6 cellular contexts compared by ENCODE assay signal in genomic region chr22:18105981-18106380, GRCh38. TPM values are rescaled to one million over a fixed set of nuclear protein-coding genes. Genes with fewer than 3 reads are reported as not detected.
DNase-seq lines count a peak whose midpoint lies in the region; ATAC-seq and TF ChIP-seq lines count a peak whose summit lies in the region.
"Not testable (repeated sequence)": the region's sequence is repeated elsewhere in the genome, so short reads cannot be mapped to it uniquely, and the experiment has no call there.

No MANE protein-coding gene starts in this region.

- H3K4me1 Mint-ChIP-seq in T-helper 17 cell = peaks cover 20% of the 10 kb centered on the region
- H3K4me1 Mint-ChIP-seq in activated T-cell treated with anti-CD3 and anti-CD28 coated beads, Interleukin-2, amount 50 U/mL, for 24 hours (ENCODE audit: low read depth) = peaks cover 73% of the 10 kb centered on the region
- not testable (repeated sequence) for H3K4me1 Mint-ChIP-seq in endothelial cell (ENCODE audit: unreplicated experiment)

- not testable (repeated sequence) for TF ChIP-seq CTCF in GM12864 (IDR thresholded peaks at IDR 0.05; ENCODE audit: low read depth, low read length, missing control alignments); endothelial cell (IDR thresholded peaks at IDR 0.05; ENCODE audit: unreplicated experiment)

- H3K27ac Mint-ChIP-seq in T-helper 17 cell = peak overlapping the region; percentile 71
- peak overlapping the region; percentile 93 for H3K27ac Mint-ChIP-seq in activated T-cell treated with anti-CD3 and anti-CD28 coated beads, Interleukin-2, amount 50 U/mL, for 24 hours
- H3K27ac Mint-ChIP-seq in activated naive CD4-positive, alpha-beta T cell treated with anti-CD3 and anti-CD28 coated beads, Interleukin-2, amount 50 U/mL, for 72 hours = peak overlapping the region; percentile 81 to 87
- not testable (repeated sequence) for H3K27ac Mint-ChIP-seq in endothelial cell (ENCODE audit: unreplicated experiment)

- not testable (repeated sequence) for ATAC-seq in T-helper 17 cell; activated naive CD4-positive, alpha-beta T cell treated with anti-CD3 and anti-CD28 coated beads, Interleukin-2, amount 50 U/mL, for 72 hours

- H3K27me3 Mint-ChIP-seq in T-helper 17 cell (peaks cover 34% of the 10 kb centered on the region), endothelial cell (ENCODE audit: unreplicated experiment) (peaks cover 12% of the 10 kb centered on the region)
- peaks cover 33% of the 10 kb centered on the region for H3K27me3 Mint-ChIP-seq in activated T-cell treated with anti-CD3 and anti-CD28 coated beads, Interleukin-2, amount 50 U/mL, for 24 hours

- peaks cover 20% of the 10 kb centered on the region for H3K9me3 Mint-ChIP-seq in activated T-cell treated with anti-CD3 and anti-CD28 coated beads, Interleukin-2, amount 50 U/mL, for 24 hours
- peaks cover 3 to 19% of the 10 kb centered on the region in 2 donors for H3K9me3 Mint-ChIP-seq in activated naive CD4-positive, alpha-beta T cell treated with anti-CD3 and anti-CD28 coated beads, Interleukin-2, amount 50 U/mL, for 72 hours
- not testable (repeated sequence) for H3K9me3 Mint-ChIP-seq in endothelial cell (ENCODE audit: unreplicated experiment)

- peak overlapping the region; percentile 31 for H3K4me3 ChIP-seq in GM12864 (ENCODE audit: low read depth, low read length)

- not testable (repeated sequence) for H3K4me3 Mint-ChIP-seq in T-helper 17 cell; activated T-cell treated with anti-CD3 and anti-CD28 coated beads, Interleukin-2, amount 50 U/mL, for 24 hours
- peak overlapping the region; percentile 16 for H3K4me3 Mint-ChIP-seq in endothelial cell (ENCODE audit: unreplicated experiment)

- DNase-seq in GM12864 (ENCODE audit: low read depth); T-helper 17 cell; activated T-cell treated with anti-CD3 and anti-CD28 coated beads, Interleukin-2, amount 50 U/mL, for 24 hours; activated naive CD4-positive, alpha-beta T cell treated with anti-CD3 and anti-CD28 coated beads, Interleukin-2, amount 50 U/mL, for 72 hours (ENCODE audit: low spot score in 2 of 2); endothelial cell (ENCODE audit: low spot score): not testable (repeated sequence)
- DNase-seq in stimulated activated CD4-positive, alpha-beta T cell treated with anti-CD3 and anti-CD28 coated beads, Interleukin-1b, Interleukin-23, amount 100 ng/mL, for 48 hours = peak; percentile 31

- not testable (repeated sequence) for H3K9me3 ChIP-seq in T-helper 17 cell (ENCODE audit: control insufficient read depth, low read length, poor library complexity, severe bottlenecking)

- H3K36me3 Mint-ChIP-seq in T-helper 17 cell (ENCODE audit: low read depth) (peaks cover 20% of the 10 kb centered on the region), endothelial cell (ENCODE audit: low read depth, unreplicated experiment) (peaks cover 21% of the 10 kb centered on the region)
- H3K36me3 Mint-ChIP-seq in activated T-cell treated with anti-CD3 and anti-CD28 coated beads, Interleukin-2, amount 50 U/mL, for 24 hours (ENCODE audit: low read depth) = peaks cover 56% of the 10 kb centered on the region
- H3K36me3 Mint-ChIP-seq in activated naive CD4-positive, alpha-beta T cell treated with anti-CD3 and anti-CD28 coated beads, Interleukin-2, amount 50 U/mL, for 72 hours = peaks cover 41 to 74% of the 10 kb centered on the region in 2 donors

RNA-seq across cellular contexts. Expression of gene TUBA8, which starts 4.6 kb away (rescaled TPM):
- total RNA-seq in T-helper 17 cell = 10 to 100 TPM in 1 of 2 donors, 1 to 10 TPM in 1; 2.3 to 27.0 TPM
- 1 to 10 TPM; 1.1 to 1.6 TPM for total RNA-seq in activated naive CD4-positive, alpha-beta T cell treated with anti-CD3 and anti-CD28 coated beads, Interleukin-2, amount 50 U/mL, for 72 hours
- total RNA-seq in endothelial cell (ENCODE audit: unreplicated experiment) = 0.46 TPM

RNA-seq across cellular contexts. Expression of gene PEX26, which starts 28.2 kb away (rescaled TPM):
- total RNA-seq in T-helper 17 cell = 10 to 100 TPM; 28.4 to 37.3 TPM
- total RNA-seq in activated naive CD4-positive, alpha-beta T cell treated with anti-CD3 and anti-CD28 coated beads, Interleukin-2, amount 50 U/mL, for 72 hours = 10 to 100 TPM; 36.8 to 63.7 TPM
- 49.7 TPM for total RNA-seq in endothelial cell (ENCODE audit: unreplicated experiment)

RNA-seq across cellular contexts. Expression of gene USP18, which starts 44.0 kb away (rescaled TPM):
- total RNA-seq in T-helper 17 cell (1 to 10 TPM; 2.1 to 3.2 TPM), endothelial cell (ENCODE audit: unreplicated experiment) (0.85 TPM)
- 10 to 100 TPM in 1 of 2 donors, 1 to 10 TPM in 1; 5.7 to 22.0 TPM for total RNA-seq in activated naive CD4-positive, alpha-beta T cell treated with anti-CD3 and anti-CD28 coated beads, Interleukin-2, amount 50 U/mL, for 72 hours
